Comparison of ENCODE assay signal across 13 cellular contexts in the genomic region with DNA sequence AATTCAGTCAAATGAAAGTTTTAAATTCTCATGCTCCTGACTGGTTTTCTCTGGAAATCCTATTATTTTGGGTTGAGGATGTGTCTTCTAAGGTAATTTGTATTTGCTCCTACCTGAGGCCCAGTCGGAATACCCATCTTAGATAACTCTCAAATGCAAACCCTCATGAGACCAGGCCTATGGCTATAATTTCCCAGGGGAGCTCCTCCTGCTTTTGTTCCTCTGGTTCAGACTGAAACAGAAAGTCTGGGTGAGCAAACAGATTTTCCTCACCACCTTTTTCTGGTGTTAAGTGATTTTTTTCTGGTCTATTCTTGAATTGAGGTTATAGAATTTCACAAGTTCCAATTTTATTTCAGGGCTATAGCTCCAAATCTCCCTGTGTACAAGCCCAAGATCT.
A peak's percentile ranks its signal among the peaks of the same experiment; 100 is the strongest.
DNase-seq lines count a peak whose midpoint lies in the region; ATAC-seq lines count a peak whose summit lies in the region.
"Had no signal": no experiment of that assay in that cellular context is flagged by ENCODE, and none has a peak within 500 bp of the region (broad histone marks: within the 10 kb centered on the region; RNA-seq: fewer than 3 reads in every experiment).

No MANE protein-coding gene starts in this region.

- in situ Hi-C loops in HAP-1 (cut with MboI; ENCODE audit: low sequenced_read_pairs) = no loop called here

- no peak overlapping the region for H3K4me3 ChIP-seq in HAP-1

- H3K36me3 ChIP-seq in HAP-1 (replicated peaks) = no peaks in the 10 kb centered on the region

- no peaks in the 10 kb centered on the region for H3K9me3 ChIP-seq in HAP-1

- H3K27me3 ChIP-seq in HAP-1 (ENCODE audit: low read depth) = no peaks in the 10 kb centered on the region

- no peak for ATAC-seq in GM18870 (IDR thresholded peaks at IDR 0.05; ENCODE audit: unreplicated experiment)
- ATAC-seq: HCT116 had no signal

- peaks cover 19% of the 10 kb centered on the region for H3K4me1 ChIP-seq in HAP-1

- DNase-seq in DMS153 treated with DMSO at 0.1 percent for 48 hours (lab: John Stamatoyannopoulos, UW; ENCODE audit: unreplicated experiment) (peak; percentile 30), DMS153 (lab: John Stamatoyannopoulos, UW) (no peak), HAP-1 (ENCODE audit: low spot score in 2 of 2) (peak; percentile 11 to 12), NCI-H345 (lab: John Stamatoyannopoulos, UW) (peak; percentile 38), superior temporal gyrus (ENCODE audit: extremely low spot score) (peak; percentile 59), AG20443 (ENCODE audit: low spot score) (no peak)
- DNase-seq: AML-193; C1 segment of cervical spinal cord; CD4-positive, alpha-beta memory T cell; DMS53; GF-D8 had no signal

Comparison
In these comparisons a context has a peak if more than half of its experiments do, and no peak if none do; other contexts are left out.
1. DNase-seq: peak in DMS153 treated with DMSO at 0.1 percent for 48 hours (single experiment), HAP-1 (2 of 2), NCI-H345 (single experiment) and superior temporal gyrus (single experiment); none in DMS153 (single experiment) and AG20443 (single experiment).